Comparison of ENCODE assay signal across 8 cellular contexts in the genomic region with DNA sequence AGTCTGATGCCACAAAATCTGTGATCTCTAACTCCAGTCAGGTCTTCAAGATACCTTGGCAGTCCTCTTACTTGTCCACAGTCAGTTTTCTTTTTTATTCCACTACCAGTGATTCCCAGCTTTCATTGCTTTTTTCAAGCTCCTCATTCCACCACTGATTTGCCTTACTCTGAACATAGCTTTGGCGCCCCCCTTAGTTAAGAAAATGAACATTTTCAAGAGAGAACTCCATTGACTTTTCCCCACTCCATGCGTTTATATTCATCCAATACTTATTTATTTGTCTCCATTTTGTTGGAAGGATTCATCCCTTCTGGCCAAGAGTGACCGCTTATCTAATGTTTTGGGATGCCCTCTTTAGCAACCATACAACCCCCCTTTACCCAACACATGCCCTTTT. TPM values are rescaled to one million over a fixed set of nuclear protein-coding genes. Genes with fewer than 3 reads are reported as not detected.
DNase-seq lines count a peak whose midpoint lies in the region; ATAC-seq and TF ChIP-seq lines count a peak whose summit lies in the region.

No MANE protein-coding gene starts in this region.

- H3K4me3 ChIP-seq in H7 (ENCODE audit: insufficient read depth, low read depth, low read length) (no peak overlapping the region), hepatocyte (no peak overlapping the region)

- TF ChIP-seq CTCF in hepatocyte (IDR thresholded peaks at IDR 0.05; ENCODE audit: poor library complexity): peak; percentile 45

- H3K9me3 ChIP-seq in hepatocyte (ENCODE audit: low read depth): no peaks in the 10 kb centered on the region

- H3K27ac ChIP-seq in hepatocyte: no peak overlapping the region

- DNase-seq in AG08395 (ENCODE audit: low spot score) (peak; percentile 46), H7 (peak; percentile 63), RKO (ENCODE audit: low spot score) (peak; percentile 33), hepatocyte (ENCODE audit: low spot score) (peak; percentile 51)
- DNase-seq in activated CD4-positive, alpha-beta T cell treated with anti-CD3 and anti-CD28 coated beads for 4 hours: no peak

- peaks cover 20% of the 10 kb centered on the region for H3K4me1 ChIP-seq in hepatocyte (ENCODE audit: insufficient read depth)

- WGBS in hepatocyte (ENCODE audit: low lambda C conversion rate, missing lambda C conversion rate): 69% methylated on average over 3 of the region's 3 CpGs

- no peaks in the 10 kb centered on the region for H3K79me2 ChIP-seq in hepatocyte

- H3K27me3 ChIP-seq in H7 (ENCODE audit: control insufficient read depth, insufficient read depth, low read length) (no peaks in the 10 kb centered on the region), hepatocyte (no peaks in the 10 kb centered on the region)

- H3K36me3 ChIP-seq in H7 (replicated peaks; ENCODE audit: control insufficient read depth, insufficient read depth, low read length) (peaks cover 2% of the 10 kb centered on the region; the same call in 1 of the 2 replicates), hepatocyte (replicated peaks; ENCODE audit: insufficient read depth, low read depth) (no peaks in the 10 kb centered on the region)

- no peak overlapping the region for H3K4me2 ChIP-seq in hepatocyte

- H4K20me1 ChIP-seq in hepatocyte (ENCODE audit: insufficient read depth, poor library complexity, severe bottlenecking): no peaks in the 10 kb centered on the region

- no peak overlapping the region for H2AFZ ChIP-seq in hepatocyte

- no peaks in the 10 kb centered on the region for H3K9me2 ChIP-seq in hepatocyte (replicated peaks; ENCODE audit: insufficient read depth)

- no peak for ATAC-seq in HG02938 (IDR thresholded peaks at IDR 0.05; ENCODE audit: unreplicated experiment)
- no peak for ATAC-seq in HG03025 (IDR thresholded peaks at IDR 0.05; ENCODE audit: low FRiP score, unreplicated experiment)
- no peak for ATAC-seq in GM19467 (IDR thresholded peaks at IDR 0.05; ENCODE audit: unreplicated experiment)

RNA-seq across cellular contexts. Expression of a gene that starts 33.9 kb away (rescaled TPM):
- 55.8 and 57.6 TPM in 2 replicates for total RNA-seq in H7 (2014; rRNA removed; shearing (Covaris generic))
- total RNA-seq in hepatocyte: 25.8 and 29.4 TPM in 2 replicates
- 41.2 and 45.2 TPM in 2 replicates for polyA plus RNA-seq in hepatocyte

Comparison
In these comparisons a context has a peak if more than half of its experiments do, and no peak if none do; other contexts are left out.
1. DNase-seq: peak in AG08395 (single experiment), H7 (single experiment), RKO (single experiment) and hepatocyte (single experiment); none in activated CD4-positive, alpha-beta T cell treated with anti-CD3 and anti-CD28 coated beads for 4 hours (0 of 2).